1 cellular context compared by ENCODE assay signal in the genomic region with DNA sequence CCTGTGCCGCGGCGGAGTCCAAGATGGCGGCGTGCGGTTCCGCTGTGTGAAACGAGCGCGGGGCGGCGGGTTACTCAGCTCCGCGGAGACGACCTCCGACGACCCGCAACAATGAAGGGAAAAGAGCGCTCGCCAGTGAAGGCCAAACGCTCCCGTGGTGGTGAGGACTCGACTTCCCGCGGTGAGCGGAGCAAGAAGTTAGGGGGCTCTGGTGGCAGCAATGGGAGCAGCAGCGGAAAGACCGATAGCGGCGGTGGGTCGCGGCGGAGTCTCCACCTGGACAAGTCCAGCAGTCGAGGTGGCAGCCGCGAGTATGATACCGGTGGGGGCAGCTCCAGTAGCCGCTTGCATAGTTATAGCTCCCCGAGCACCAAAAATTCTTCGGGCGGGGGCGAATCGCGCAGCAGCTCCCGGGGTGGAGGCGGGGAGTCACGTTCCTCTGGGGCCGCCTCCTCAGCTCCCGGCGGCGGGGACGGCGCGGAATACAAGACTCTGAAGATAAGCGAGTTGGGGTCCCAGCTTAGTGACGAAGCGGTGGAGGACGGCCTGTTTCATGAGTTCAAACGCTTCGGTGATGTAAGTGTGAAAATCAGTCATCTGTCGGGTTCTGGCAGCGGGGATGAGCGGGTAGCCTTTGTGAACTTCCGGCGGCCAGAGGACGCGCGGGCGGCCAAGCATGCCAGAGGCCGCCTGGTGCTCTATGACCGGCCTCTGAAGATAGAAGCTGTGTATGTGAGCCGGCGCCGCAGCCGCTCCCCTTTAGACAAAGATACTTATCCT.
TF ChIP-seq lines count a peak whose summit lies in the region.

No MANE protein-coding gene starts in this region.

TF ChIP-seq in K562, 482 proteins besides CTCF, POLR2A, EP300 and RAD21 (continued from another document and continues in another):
- TF ChIP-seq, protein P1, sequence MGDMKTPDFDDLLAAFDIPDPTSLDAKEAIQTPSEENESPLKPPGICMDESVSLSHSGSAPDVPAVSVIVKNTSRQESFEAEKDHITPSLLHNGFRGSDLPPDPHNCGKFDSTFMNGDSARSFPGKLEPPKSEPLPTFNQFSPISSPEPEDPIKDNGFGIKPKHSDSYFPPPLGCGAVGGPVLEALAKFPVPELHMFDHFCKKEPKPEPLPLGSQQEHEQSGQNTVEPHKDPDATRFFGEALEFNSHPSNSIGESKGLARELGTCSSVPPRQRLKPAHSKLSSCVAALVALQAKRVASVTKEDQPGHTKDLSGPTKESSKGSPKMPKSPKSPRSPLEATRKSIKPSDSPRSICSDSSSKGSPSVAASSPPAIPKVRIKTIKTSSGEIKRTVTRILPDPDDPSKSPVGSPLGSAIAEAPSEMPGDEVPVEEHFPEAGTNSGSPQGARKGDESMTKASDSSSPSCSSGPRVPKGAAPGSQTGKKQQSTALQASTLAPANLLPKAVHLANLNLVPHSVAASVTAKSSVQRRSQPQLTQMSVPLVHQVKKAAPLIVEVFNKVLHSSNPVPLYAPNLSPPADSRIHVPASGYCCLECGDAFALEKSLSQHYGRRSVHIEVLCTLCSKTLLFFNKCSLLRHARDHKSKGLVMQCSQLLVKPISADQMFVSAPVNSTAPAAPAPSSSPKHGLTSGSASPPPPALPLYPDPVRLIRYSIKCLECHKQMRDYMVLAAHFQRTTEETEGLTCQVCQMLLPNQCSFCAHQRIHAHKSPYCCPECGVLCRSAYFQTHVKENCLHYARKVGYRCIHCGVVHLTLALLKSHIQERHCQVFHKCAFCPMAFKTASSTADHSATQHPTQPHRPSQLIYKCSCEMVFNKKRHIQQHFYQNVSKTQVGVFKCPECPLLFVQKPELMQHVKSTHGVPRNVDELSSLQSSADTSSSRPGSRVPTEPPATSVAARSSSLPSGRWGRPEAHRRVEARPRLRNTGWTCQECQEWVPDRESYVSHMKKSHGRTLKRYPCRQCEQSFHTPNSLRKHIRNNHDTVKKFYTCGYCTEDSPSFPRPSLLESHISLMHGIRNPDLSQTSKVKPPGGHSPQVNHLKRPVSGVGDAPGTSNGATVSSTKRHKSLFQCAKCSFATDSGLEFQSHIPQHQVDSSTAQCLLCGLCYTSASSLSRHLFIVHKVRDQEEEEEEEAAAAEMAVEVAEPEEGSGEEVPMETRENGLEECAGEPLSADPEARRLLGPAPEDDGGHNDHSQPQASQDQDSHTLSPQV (IDR thresholded peaks at IDR 0.05) = no peak
- TF ChIP-seq, protein P2, sequence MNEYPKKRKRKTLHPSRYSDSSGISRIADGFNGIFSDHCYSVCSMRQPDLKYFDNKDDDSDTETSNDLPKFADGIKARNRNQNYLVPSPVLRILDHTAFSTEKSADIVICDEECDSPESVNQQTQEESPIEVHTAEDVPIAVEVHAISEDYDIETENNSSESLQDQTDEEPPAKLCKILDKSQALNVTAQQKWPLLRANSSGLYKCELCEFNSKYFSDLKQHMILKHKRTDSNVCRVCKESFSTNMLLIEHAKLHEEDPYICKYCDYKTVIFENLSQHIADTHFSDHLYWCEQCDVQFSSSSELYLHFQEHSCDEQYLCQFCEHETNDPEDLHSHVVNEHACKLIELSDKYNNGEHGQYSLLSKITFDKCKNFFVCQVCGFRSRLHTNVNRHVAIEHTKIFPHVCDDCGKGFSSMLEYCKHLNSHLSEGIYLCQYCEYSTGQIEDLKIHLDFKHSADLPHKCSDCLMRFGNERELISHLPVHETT (CRISPR knock-in tag; conservative IDR thresholded peaks at IDR 0.05 in 1 of 2, IDR thresholded peaks at IDR 0.05 in 1 of 2) = peak in 1 of 2 experiments; percentile 67; a peak in 1 of 4 replicates
- TF ChIP-seq RBM22 (IDR thresholded peaks at IDR 0.05; ENCODE audit: low read depth, low read length, poor library complexity, severe bottlenecking) (peak; percentile 48), TOE1 (IDR thresholded peaks at IDR 0.05; ENCODE audit: borderline replicate concordance) (no peak), TOE1 (CRISPR knock-in tag; IDR thresholded peaks at IDR 0.05; ENCODE audit: borderline replicate concordance, low read depth) (peak; percentile 50; the same call in 1 of the 2 replicates), EP400 (IDR thresholded peaks at IDR 0.05) (peak; percentile 85), ARNT (IDR thresholded peaks at IDR 0.05) (peak in 1 of 2 experiments; percentile 80; a peak in 1 of 4 replicates), CXXC5 (CRISPR knock-in tag; IDR thresholded peaks at IDR 0.05) (peak; percentile 82; the same call in 1 of the 2 replicates), PHTF2 (CRISPR knock-in tag; IDR thresholded peaks at IDR 0.05) (0 out of 2 replicates have a peak, but pooled peaks have one; percentile 32), ZNF316 (IDR thresholded peaks at IDR 0.05) (0 out of 2 replicates have a peak, but pooled peaks have one; percentile 13), FOXA3 (CRISPR knock-in tag; conservative IDR thresholded peaks at IDR 0.05 in 1 of 2, IDR thresholded peaks at IDR 0.05 in 1 of 2) (peak in 1 of 2 experiments; percentile 30; a peak in 1 of 4 replicates), FOXP1 (CRISPR knock-in tag; IDR thresholded peaks at IDR 0.05) (peak; percentile 56; the same call in 1 of the 2 replicates), TAF7 (tag; IDR thresholded peaks at IDR 0.05) (peak; percentile 99), SP1 (CRISPR knock-in tag; IDR thresholded peaks at IDR 0.05) (peak; percentile 66; the same call in 1 of the 2 replicates), ETV6 (IDR thresholded peaks at IDR 0.05; ENCODE audit: borderline replicate concordance in 1 of 2, low read depth in 2 of 2, low read length in 1 of 2) (peak in 1 of 2 experiments; percentile 5; a peak in 1 of 4 replicates), ETV6 (CRISPR knock-in tag; IDR thresholded peaks at IDR 0.05; ENCODE audit: borderline replicate concordance) (no peak), RBFOX2 (IDR thresholded peaks at IDR 0.05; ENCODE audit: low read depth, low read length) (peak; percentile 95), CCAR2 (IDR thresholded peaks at IDR 0.05; ENCODE audit: low read depth, low read length) (no peak), KDM4B (IDR thresholded peaks at IDR 0.05; ENCODE audit: borderline replicate concordance in 2 of 2, low read depth in 1 of 2) (peak in 1 of 2 experiments; percentile 20; a peak in 1 of 4 replicates), ZNF212 (CRISPR knock-in tag; IDR thresholded peaks at IDR 0.05) (no peak), KAT7 (CRISPR knock-in tag; IDR thresholded peaks at IDR 0.05; ENCODE audit: borderline replicate concordance) (peak; percentile 83; the same call in 1 of the 2 replicates), ZNF764 (CRISPR knock-in tag; IDR thresholded peaks at IDR 0.05; ENCODE audit: low read depth) (no peak), RBM14 (IDR thresholded peaks at IDR 0.05; ENCODE audit: borderline replicate concordance, insufficient read depth, low read depth, low read length) (peak; percentile 95; the same call in 1 of the 2 replicates), GTF2E2 (tag; IDR thresholded peaks at IDR 0.05) (peak; percentile 89; the same call in 1 of the 2 replicates), CSDE1 (IDR thresholded peaks at IDR 0.05) (peak in 1 of 2 experiments; percentile 67; a peak in 2 of 4 replicates), PCBP1 (IDR thresholded peaks at IDR 0.05; ENCODE audit: low read depth, low read length, poor library complexity, severe bottlenecking) (peak; percentile 93), MTA2 (IDR thresholded peaks at IDR 0.05; ENCODE audit: low read depth) (no peak)
- TF ChIP-seq, protein P3, sequence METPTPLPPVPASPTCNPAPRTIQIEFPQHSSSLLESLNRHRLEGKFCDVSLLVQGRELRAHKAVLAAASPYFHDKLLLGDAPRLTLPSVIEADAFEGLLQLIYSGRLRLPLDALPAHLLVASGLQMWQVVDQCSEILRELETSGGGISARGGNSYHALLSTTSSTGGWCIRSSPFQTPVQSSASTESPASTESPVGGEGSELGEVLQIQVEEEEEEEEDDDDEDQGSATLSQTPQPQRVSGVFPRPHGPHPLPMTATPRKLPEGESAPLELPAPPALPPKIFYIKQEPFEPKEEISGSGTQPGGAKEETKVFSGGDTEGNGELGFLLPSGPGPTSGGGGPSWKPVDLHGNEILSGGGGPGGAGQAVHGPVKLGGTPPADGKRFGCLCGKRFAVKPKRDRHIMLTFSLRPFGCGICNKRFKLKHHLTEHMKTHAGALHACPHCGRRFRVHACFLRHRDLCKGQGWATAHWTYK (CRISPR knock-in tag; IDR thresholded peaks at IDR 0.05) = peak; percentile 24; the same call in 1 of the 2 replicates
- TF ChIP-seq, protein P4, sequence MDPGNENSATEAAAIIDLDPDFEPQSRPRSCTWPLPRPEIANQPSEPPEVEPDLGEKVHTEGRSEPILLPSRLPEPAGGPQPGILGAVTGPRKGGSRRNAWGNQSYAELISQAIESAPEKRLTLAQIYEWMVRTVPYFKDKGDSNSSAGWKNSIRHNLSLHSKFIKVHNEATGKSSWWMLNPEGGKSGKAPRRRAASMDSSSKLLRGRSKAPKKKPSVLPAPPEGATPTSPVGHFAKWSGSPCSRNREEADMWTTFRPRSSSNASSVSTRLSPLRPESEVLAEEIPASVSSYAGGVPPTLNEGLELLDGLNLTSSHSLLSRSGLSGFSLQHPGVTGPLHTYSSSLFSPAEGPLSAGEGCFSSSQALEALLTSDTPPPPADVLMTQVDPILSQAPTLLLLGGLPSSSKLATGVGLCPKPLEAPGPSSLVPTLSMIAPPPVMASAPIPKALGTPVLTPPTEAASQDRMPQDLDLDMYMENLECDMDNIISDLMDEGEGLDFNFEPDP (CRISPR knock-in tag; IDR thresholded peaks at IDR 0.05) = no peak
- TF ChIP-seq, protein P5, sequence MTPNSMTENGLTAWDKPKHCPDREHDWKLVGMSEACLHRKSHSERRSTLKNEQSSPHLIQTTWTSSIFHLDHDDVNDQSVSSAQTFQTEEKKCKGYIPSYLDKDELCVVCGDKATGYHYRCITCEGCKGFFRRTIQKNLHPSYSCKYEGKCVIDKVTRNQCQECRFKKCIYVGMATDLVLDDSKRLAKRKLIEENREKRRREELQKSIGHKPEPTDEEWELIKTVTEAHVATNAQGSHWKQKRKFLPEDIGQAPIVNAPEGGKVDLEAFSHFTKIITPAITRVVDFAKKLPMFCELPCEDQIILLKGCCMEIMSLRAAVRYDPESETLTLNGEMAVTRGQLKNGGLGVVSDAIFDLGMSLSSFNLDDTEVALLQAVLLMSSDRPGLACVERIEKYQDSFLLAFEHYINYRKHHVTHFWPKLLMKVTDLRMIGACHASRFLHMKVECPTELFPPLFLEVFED (CRISPR knock-in tag; conservative IDR thresholded peaks at IDR 0.05) = peak; percentile 46; the same call in 1 of the 2 replicates
- TF ChIP-seq, protein P6, sequence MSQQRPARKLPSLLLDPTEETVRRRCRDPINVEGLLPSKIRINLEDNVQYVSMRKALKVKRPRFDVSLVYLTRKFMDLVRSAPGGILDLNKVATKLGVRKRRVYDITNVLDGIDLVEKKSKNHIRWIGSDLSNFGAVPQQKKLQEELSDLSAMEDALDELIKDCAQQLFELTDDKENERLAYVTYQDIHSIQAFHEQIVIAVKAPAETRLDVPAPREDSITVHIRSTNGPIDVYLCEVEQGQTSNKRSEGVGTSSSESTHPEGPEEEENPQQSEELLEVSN (IDR thresholded peaks at IDR 0.05; ENCODE audit: borderline replicate concordance in 1 of 2, extremely low read depth in 1 of 2, insufficient read depth in 1 of 2, insufficient read length in 1 of 2, low read depth in 1 of 2, low read length in 1 of 2, poor library complexity in 1 of 2, severe bottlenecking in 1 of 2) = peak; percentile 13 to 58
- TF ChIP-seq, protein P7, sequence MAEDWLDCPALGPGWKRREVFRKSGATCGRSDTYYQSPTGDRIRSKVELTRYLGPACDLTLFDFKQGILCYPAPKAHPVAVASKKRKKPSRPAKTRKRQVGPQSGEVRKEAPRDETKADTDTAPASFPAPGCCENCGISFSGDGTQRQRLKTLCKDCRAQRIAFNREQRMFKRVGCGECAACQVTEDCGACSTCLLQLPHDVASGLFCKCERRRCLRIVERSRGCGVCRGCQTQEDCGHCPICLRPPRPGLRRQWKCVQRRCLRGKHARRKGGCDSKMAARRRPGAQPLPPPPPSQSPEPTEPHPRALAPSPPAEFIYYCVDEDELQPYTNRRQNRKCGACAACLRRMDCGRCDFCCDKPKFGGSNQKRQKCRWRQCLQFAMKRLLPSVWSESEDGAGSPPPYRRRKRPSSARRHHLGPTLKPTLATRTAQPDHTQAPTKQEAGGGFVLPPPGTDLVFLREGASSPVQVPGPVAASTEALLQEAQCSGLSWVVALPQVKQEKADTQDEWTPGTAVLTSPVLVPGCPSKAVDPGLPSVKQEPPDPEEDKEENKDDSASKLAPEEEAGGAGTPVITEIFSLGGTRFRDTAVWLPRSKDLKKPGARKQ (CRISPR knock-in tag; IDR thresholded peaks at IDR 0.05) = no peak
- TF ChIP-seq, protein P8, sequence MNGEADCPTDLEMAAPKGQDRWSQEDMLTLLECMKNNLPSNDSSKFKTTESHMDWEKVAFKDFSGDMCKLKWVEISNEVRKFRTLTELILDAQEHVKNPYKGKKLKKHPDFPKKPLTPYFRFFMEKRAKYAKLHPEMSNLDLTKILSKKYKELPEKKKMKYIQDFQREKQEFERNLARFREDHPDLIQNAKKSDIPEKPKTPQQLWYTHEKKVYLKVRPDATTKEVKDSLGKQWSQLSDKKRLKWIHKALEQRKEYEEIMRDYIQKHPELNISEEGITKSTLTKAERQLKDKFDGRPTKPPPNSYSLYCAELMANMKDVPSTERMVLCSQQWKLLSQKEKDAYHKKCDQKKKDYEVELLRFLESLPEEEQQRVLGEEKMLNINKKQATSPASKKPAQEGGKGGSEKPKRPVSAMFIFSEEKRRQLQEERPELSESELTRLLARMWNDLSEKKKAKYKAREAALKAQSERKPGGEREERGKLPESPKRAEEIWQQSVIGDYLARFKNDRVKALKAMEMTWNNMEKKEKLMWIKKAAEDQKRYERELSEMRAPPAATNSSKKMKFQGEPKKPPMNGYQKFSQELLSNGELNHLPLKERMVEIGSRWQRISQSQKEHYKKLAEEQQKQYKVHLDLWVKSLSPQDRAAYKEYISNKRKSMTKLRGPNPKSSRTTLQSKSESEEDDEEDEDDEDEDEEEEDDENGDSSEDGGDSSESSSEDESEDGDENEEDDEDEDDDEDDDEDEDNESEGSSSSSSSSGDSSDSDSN (IDR thresholded peaks at IDR 0.05; ENCODE audit: borderline replicate concordance in 1 of 2, low read depth in 2 of 2, low read length in 2 of 2) = peak in 1 of 2 experiments; percentile 43; a peak in 1 of 4 replicates
- TF ChIP-seq, protein P9, sequence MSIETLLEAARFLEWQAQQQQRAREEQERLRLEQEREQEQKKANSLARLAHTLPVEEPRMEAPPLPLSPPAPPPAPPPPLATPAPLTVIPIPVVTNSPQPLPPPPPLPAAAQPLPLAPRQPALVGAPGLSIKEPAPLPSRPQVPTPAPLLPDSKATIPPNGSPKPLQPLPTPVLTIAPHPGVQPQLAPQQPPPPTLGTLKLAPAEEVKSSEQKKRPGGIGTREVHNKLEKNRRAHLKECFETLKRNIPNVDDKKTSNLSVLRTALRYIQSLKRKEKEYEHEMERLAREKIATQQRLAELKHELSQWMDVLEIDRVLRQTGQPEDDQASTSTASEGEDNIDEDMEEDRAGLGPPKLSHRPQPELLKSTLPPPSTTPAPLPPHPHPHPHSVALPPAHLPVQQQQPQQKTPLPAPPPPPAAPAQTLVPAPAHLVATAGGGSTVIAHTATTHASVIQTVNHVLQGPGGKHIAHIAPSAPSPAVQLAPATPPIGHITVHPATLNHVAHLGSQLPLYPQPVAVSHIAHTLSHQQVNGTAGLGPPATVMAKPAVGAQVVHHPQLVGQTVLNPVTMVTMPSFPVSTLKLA (conservative IDR thresholded peaks at IDR 0.05) = peak in 1 of 2 experiments; percentile 51; a peak in 3 of 4 replicates
